28 cellular contexts compared by ENCODE assay signal in genomic region chr6:84344005-84344404, GRCh38.
DNase-seq lines count a peak whose midpoint lies in the region; ATAC-seq, FAIRE-seq and TF ChIP-seq lines count a peak whose summit lies in the region.
"Had no signal": no experiment of that assay in that cellular context is flagged by ENCODE, and none has a peak within 500 bp of the region (broad histone marks: within the 10 kb centered on the region; RNA-seq: fewer than 3 reads in every experiment).

No MANE protein-coding gene starts in this region.

- H3K27ac Mint-ChIP-seq in activated naive CD4-positive, alpha-beta T cell treated with anti-CD3 and anti-CD28 coated beads, Interleukin-2, amount 10 ng/mL, durations not matched to agents 7 days and 5 days, result no peak overlapping the region
- H3K27ac Mint-ChIP-seq: CD4-positive, alpha-beta T cell; T-helper 1 cell treated with Interleukin-12 subunit alpha and Interleukin-12 subunit beta and Interleukin-4 antibody, amounts not matched to agents 30 μg/mL and 1 μg/mL, for 36 hours had no signal

- no peaks in the 10 kb centered on the region for H3K27me3 Mint-ChIP-seq in activated naive CD4-positive, alpha-beta T cell treated with anti-CD3 and anti-CD28 coated beads, Interleukin-2, amount 10 ng/mL, durations not matched to agents 7 days and 5 days
- H3K27me3 Mint-ChIP-seq: CD4-positive, alpha-beta T cell had no signal

- ATAC-seq in GM12878 (no peak), heart left ventricle (no peak)
- ATAC-seq: HepG2 had no signal

- H3K27ac ChIP-seq in HL-60 (replicated peaks) (no peak overlapping the region), GM12878 (ENCODE audit: control insufficient read depth, insufficient read depth) (no peak overlapping the region), heart left ventricle (no peak overlapping the region)
- H3K27ac ChIP-seq: BLaER1 treated with 17β-estradiol and CSF1 and Interleukin-3, amounts not matched to agents 10 nM and 100 nM; SK-N-MC had no signal

- POLR2A ChIA-PET in GM12878 (lab: Charles Lee), result no interaction called here

- H3K4me1 Mint-ChIP-seq in activated naive CD4-positive, alpha-beta T cell treated with anti-CD3 and anti-CD28 coated beads, Interleukin-2, amount 10 ng/mL, durations not matched to agents 7 days and 5 days, result no peaks in the 10 kb centered on the region

- CTCF ChIA-PET in GM12878 (lab: Yijun Ruan, JAX), result no interaction called here
- CTCF ChIA-PET in activated naive CD4-positive, alpha-beta T cell treated with anti-CD3 and anti-CD28 coated beads, Interleukin-2, amount 10 ng/mL, durations not matched to agents 7 days and 5 days (lab: Charles Lee), result no interaction called here

- H3K27me3 ChIP-seq in HL-60 (ENCODE audit: insufficient read depth, poor library complexity, severe bottlenecking), result no peaks in the 10 kb centered on the region
- no peaks in the 10 kb centered on the region for H3K27me3 ChIP-seq in GM12878 (replicated peaks in 1 of 2; ENCODE audit: control insufficient read depth in 2 of 2, insufficient read depth in 2 of 2, low read length in 1 of 2)
- H3K27me3 ChIP-seq in heart left ventricle, result no peaks in the 10 kb centered on the region
- H3K27me3 ChIP-seq: BLaER1 treated with 17β-estradiol and CSF1 and Interleukin-3, amounts not matched to agents 10 nM and 100 nM had no signal

- no peak overlapping the region for H3K4me3 Mint-ChIP-seq in activated naive CD4-positive, alpha-beta T cell treated with anti-CD3 and anti-CD28 coated beads, Interleukin-2, amount 10 ng/mL, durations not matched to agents 7 days and 5 days
- H3K4me3 Mint-ChIP-seq: CD4-positive, alpha-beta T cell; T-helper 1 cell treated with Interleukin-12 subunit alpha and Interleukin-12 subunit beta and Interleukin-4 antibody, amounts not matched to agents 30 μg/mL and 1 μg/mL, for 36 hours had no signal

- TF ChIP-seq POLR2A in GM12891 (IDR thresholded peaks at IDR 0.05; ENCODE audit: low read depth, low read length), result no peak
- no peak for TF ChIP-seq POLR2A in NB4 (IDR thresholded peaks at IDR 0.05; ENCODE audit: extremely low read depth, insufficient read length)
- no peak for TF ChIP-seq POLR2A in GM12878 (IDR thresholded peaks at IDR 0.05; ENCODE audit: low read depth, low read length)
- no peak for TF ChIP-seq POLR2A in heart left ventricle (IDR thresholded peaks at IDR 0.05)

- RAD21 ChIA-PET in GM12878 (lab: Charles Lee; ENCODE audit: unreplicated experiment), result no interaction called here

- no peaks in the 10 kb centered on the region; the same call in 2 of the 3 replicates for H3K9me3 ChIP-seq in GM12878 (replicated peaks; ENCODE audit: control insufficient read depth, insufficient read depth, low read length)
- H3K9me3 ChIP-seq in heart left ventricle, result peaks cover 0 to 11% (median 0%) of the 10 kb centered on the region in 12 donors

- intact Hi-C loops in GM12878 (cut with micrococcal nuclease; ENCODE audit: unreplicated experiment), result no loop called here
- intact Hi-C loops in heart left ventricle (cut with DNase I), result no loop called here

- H3K79me2 ChIP-seq in GM12878 (ENCODE audit: control insufficient read depth, insufficient read depth, low read length), result no peaks in the 10 kb centered on the region

- H3K4me1 ChIP-seq in GM12878 (ENCODE audit: control insufficient read depth, insufficient read depth, low read length) (no peaks in the 10 kb centered on the region), heart left ventricle (no peaks in the 10 kb centered on the region)

- TF ChIP-seq RAD21 in GM12878 (IDR thresholded peaks at IDR 0.05; ENCODE audit: insufficient read depth, low read depth, low read length), result no peak

- no peaks in the 10 kb centered on the region for H3K36me3 Mint-ChIP-seq in activated naive CD4-positive, alpha-beta T cell treated with anti-CD3 and anti-CD28 coated beads, Interleukin-2, amount 10 ng/mL, durations not matched to agents 7 days and 5 days

- 35% methylated on average over 3 of the region's 3 CpGs for WGBS in GM12878 (ENCODE audit: insufficient coverage, insufficient replicate concordance, low lambda C conversion rate, missing lambda C conversion rate)
- 54 to 79% (median 68%) methylated on average over 3 of the region's 3 CpGs for WGBS in heart left ventricle, 4 donors

- DNase-seq in GM12891 (ENCODE audit: insufficient read length, low spot score) (no peak), HL-60 (ENCODE audit: low read depth in 1 of 2, low spot score in 1 of 2) (peak; percentile 2 to 5), NB4 (ENCODE audit: low read depth) (peak; percentile 8), GM12878 (ENCODE audit: low read depth, low spot score) (no peak), heart left ventricle (no peak)
- DNase-seq in activated naive CD4-positive, alpha-beta T cell treated with anti-CD3 and anti-CD28 coated beads, Interleukin-2, amount 10 ng/mL, durations not matched to agents 7 days and 5 days, result no peak
- DNase-seq in activated T-cell treated with anti-CD3 and anti-CD28 coated beads, Interleukin-2, amount 50 U/mL, for 1 hour, result no peak
- DNase-seq in activated CD4-positive, alpha-beta T cell treated with anti-CD3 and anti-CD28 coated beads for 4 hours, result no peak
- DNase-seq: AML-193; CD4-positive, alpha-beta T cell; COR-L47; DMS53; HCEC 1CT; NCI-H1092 treated with DMSO at 0.1 percent for 48 hours; NCI-H1436 treated with DMSO at 0.1 percent for 48 hours; NCI-H1930; NCI-H446 treated with DMSO at 0.1 percent for 48 hours; NCI-H526; NCI-H82; NK-92 treated with Interleukin-12 subunit alpha and Interleukin-12 subunit beta, amount 100 ng/mL, for 24 hours; SIG-M5 had no signal

- in situ Hi-C loops in GM12878 (cut with MboI), result no loop called here

- FAIRE-seq in GM12891 (lab: Jason Lieb, UNC) (no peak), GM12878 (lab: Jason Lieb, UNC) (no peak)
- FAIRE-seq: A204.1, H1, HepG2, RCC 7860 had no signal

- no peaks in the 10 kb centered on the region for H3K9me3 Mint-ChIP-seq in activated naive CD4-positive, alpha-beta T cell treated with anti-CD3 and anti-CD28 coated beads, Interleukin-2, amount 10 ng/mL, durations not matched to agents 7 days and 5 days
- H3K9me3 Mint-ChIP-seq: CD4-positive, alpha-beta T cell had no signal

- H3K9ac ChIP-seq in GM12878 (ENCODE audit: control insufficient read depth, insufficient read depth, low read length), result no peak overlapping the region
- H3K9ac ChIP-seq: BLaER1 treated with 17β-estradiol and CSF1 and Interleukin-3, amounts not matched to agents 10 nM and 100 nM had no signal

- BruUV-seq in GM12878 (replicated peaks; lab: Mats Ljungman, UMichigan), result no TSS peak

- no peaks in the 10 kb centered on the region for H3K36me3 ChIP-seq in GM12878 (ENCODE audit: control insufficient read depth in 2 of 2, insufficient read depth in 2 of 2, low read length in 1 of 2)
- no peaks in the 10 kb centered on the region for H3K36me3 ChIP-seq in heart left ventricle
- H3K36me3 ChIP-seq: BLaER1 treated with 17β-estradiol and CSF1 and Interleukin-3, amounts not matched to agents 10 nM and 100 nM had no signal

- H2AFZ ChIP-seq in GM12878 (ENCODE audit: control insufficient read depth, low read depth, low read length), result no peak overlapping the region

- no peak overlapping the region for H3K4me2 ChIP-seq in GM12878 (ENCODE audit: control insufficient read depth, insufficient read depth)
- H3K4me2 ChIP-seq: BLaER1 treated with 17β-estradiol and CSF1 and Interleukin-3, amounts not matched to agents 10 nM and 100 nM had no signal

- SMC1A ChIA-PET in GM12878 (lab: Charles Lee; ENCODE audit: uncharacterized antibody, unreplicated experiment), result interaction anchor here (0.5 to 2.9 kb wide), 4 partner anchors 12 to 169 kb away, joined by 3 to 21 read pairs (median 4); no protein-coding TSS in a partner anchor

- no peak for TF ChIP-seq CTCF in HL-60 (IDR thresholded peaks at IDR 0.05; ENCODE audit: insufficient read depth, low read length)
- no peak for TF ChIP-seq CTCF in NB4 (IDR thresholded peaks at IDR 0.05; ENCODE audit: low read depth, low read length)
- TF ChIP-seq CTCF in GM12878 (IDR thresholded peaks at IDR 0.05 in 2 of 3, conservative IDR thresholded peaks at IDR 0.05 in 1 of 3; ENCODE audit: control insufficient read depth in 2 of 3, extremely low read depth in 1 of 3, insufficient read depth in 1 of 3, low read depth in 3 of 3, low read length in 3 of 3), result no peak
- no peak for TF ChIP-seq CTCF in heart left ventricle (IDR thresholded peaks at IDR 0.05)

- no peak for TF ChIP-seq EP300 in GM12878 (IDR thresholded peaks at IDR 0.05; ENCODE audit: borderline replicate concordance in 1 of 2, control insufficient read depth in 1 of 2, low read depth in 2 of 2, low read length in 2 of 2)

- H3K4me3 ChIP-seq in HL-60 (replicated peaks; ENCODE audit: insufficient read depth, low read length) (no peak overlapping the region), NB4 (ENCODE audit: low read depth, low read length) (no peak overlapping the region), GM12878 (no peak overlapping the region), heart left ventricle (no peak overlapping the region)
- H3K4me3 ChIP-seq: BLaER1 treated with 17β-estradiol and CSF1 and Interleukin-3, amounts not matched to agents 10 nM and 100 nM; SK-N-MC had no signal

- H4K20me1 ChIP-seq in GM12878 (ENCODE audit: control insufficient read depth, insufficient read depth), result no peaks in the 10 kb centered on the region
- H4K20me1 ChIP-seq: BLaER1 treated with 17β-estradiol and CSF1 and Interleukin-3, amounts not matched to agents 10 nM and 100 nM had no signal

TF ChIP-seq in GM12891, 5 proteins besides CTCF, POLR2A, EP300 and RAD21:
- TF ChIP-seq POLR2AphosphoS5 (IDR thresholded peaks at IDR 0.05; ENCODE audit: low read depth, low read length), result no peak
- peak; percentile 73 for TF ChIP-seq SPI1 (IDR thresholded peaks at IDR 0.05; ENCODE audit: low read depth, low read length)

TF ChIP-seq in GM12878, 131 proteins besides CTCF, POLR2A, EP300 and RAD21 (continues in another document):
- TF ChIP-seq POLR2AphosphoS5 (IDR thresholded peaks at IDR 0.05; ENCODE audit: low read length) (no peak), MYB (IDR thresholded peaks at IDR 0.05; ENCODE audit: borderline replicate concordance, low read depth, low read length) (no peak)
- TF ChIP-seq, protein P1, sequence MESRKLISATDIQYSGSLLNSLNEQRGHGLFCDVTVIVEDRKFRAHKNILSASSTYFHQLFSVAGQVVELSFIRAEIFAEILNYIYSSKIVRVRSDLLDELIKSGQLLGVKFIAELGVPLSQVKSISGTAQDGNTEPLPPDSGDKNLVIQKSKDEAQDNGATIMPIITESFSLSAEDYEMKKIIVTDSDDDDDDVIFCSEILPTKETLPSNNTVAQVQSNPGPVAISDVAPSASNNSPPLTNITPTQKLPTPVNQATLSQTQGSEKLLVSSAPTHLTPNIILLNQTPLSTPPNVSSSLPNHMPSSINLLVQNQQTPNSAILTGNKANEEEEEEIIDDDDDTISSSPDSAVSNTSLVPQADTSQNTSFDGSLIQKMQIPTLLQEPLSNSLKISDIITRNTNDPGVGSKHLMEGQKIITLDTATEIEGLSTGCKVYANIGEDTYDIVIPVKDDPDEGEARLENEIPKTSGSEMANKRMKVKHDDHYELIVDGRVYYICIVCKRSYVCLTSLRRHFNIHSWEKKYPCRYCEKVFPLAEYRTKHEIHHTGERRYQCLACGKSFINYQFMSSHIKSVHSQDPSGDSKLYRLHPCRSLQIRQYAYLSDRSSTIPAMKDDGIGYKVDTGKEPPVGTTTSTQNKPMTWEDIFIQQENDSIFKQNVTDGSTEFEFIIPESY (IDR thresholded peaks at IDR 0.05), result peak; percentile 51; the same call in 1 of the 2 replicates

Comparison
In these comparisons a context has a peak if more than half of its experiments do, and no peak if none do; other contexts are left out.
1. DNase-seq: peak in HL-60 (2 of 2) and NB4 (single experiment); none in GM12891 (single experiment), GM12878 (single experiment), activated naive CD4-positive, alpha-beta T cell treated with anti-CD3 and anti-CD28 coated beads, Interleukin-2, amount 10 ng/mL, durations not matched to agents 7 days and 5 days (single experiment), activated T-cell treated with anti-CD3 and anti-CD28 coated beads, Interleukin-2, amount 50 U/mL, for 1 hour (single experiment), heart left ventricle (0 of 5) and activated CD4-positive, alpha-beta T cell treated with anti-CD3 and anti-CD28 coated beads for 4 hours (0 of 2).